ENCODE assay signal across 8 cellular contexts in the genomic region with DNA sequence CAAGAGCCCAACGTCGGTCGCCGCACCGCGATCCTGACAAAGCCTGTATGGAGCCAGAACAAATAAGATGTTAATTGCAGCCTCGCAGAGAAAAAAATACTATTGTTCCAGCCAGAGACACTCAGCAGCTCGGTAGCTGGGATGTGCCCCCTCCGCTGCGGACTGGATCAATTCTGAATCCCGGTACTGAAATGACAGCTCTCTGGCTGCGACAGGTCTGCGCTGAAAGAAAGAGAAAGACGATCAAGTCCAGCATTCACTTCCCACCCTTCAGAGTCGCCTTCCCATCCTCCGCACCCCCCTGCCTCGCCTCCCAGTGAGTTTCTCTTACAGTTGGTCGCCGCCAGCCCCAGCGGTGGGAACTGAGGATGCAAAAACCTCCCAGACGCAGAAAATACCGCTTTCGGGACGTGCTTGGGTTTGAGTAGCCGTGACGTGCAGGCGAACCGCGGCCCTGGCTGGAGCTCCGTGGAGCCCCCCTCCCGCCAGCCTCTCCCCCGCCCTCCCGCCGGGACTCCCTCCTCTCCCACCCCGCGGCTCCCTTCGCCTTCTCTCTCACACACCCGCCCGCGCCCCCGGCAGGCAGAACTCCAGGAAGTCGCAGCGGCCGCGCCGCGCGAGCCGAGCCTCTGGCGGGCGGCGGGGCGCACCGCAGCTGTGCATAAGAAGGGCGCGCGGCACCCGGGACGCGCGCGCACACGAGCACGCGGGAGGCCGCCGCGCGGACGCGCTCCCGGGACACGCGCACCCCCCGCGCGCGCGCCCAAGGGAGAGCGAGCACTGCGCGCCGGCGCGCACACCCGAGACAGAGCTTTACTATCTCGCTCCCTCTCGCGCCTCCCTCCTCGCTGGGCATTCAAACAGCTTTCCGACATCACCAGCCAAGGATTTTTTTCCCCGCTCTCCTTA. TPM values are rescaled to one million over a fixed set of nuclear protein-coding genes. Genes with fewer than 3 reads are reported as not detected.
A peak's percentile ranks its signal among the peaks of the same experiment; 100 is the strongest.
DNase-seq lines count a peak whose midpoint lies in the region; ATAC-seq and TF ChIP-seq lines count a peak whose summit lies in the region.

TSS of gene ADGRB3 (plus strand) at position 780 of the 909 bp plus-strand sequence. CDS start 3,394 bp downstream, outside the sequence.

- BruUV-seq in Calu3 (replicated peaks; lab: Mats Ljungman, UMichigan): no TSS peak

- H3K4me3 Mint-ChIP-seq in Calu3 (ENCODE audit: low read depth, unreplicated experiment) (peak within 1 kb of the TSS; percentile 78), type B pancreatic cell (peak within 1 kb of the TSS; percentile 92)

- intact Hi-C loops in Calu3 (cut with micrococcal nuclease; ENCODE audit: unreplicated experiment): loop anchor here (10.0 kb wide), 2 partner anchors 520 to 1100 kb away; no protein-coding TSS in a partner anchor

- H3K9me3 Mint-ChIP-seq in Calu3 (ENCODE audit: low read depth, unreplicated experiment) (no peaks in the 10 kb centered on the region), type B pancreatic cell (no peaks in the 10 kb centered on the region)

- H3K27ac ChIP-seq in muscle layer of colon (ENCODE audit: low read depth, low read length): peak within 1 kb of the TSS; percentile 13

- H3K27me3 Mint-ChIP-seq in Calu3 (ENCODE audit: unreplicated experiment): peaks cover 44% of the 10 kb centered on the region
- H3K27me3 Mint-ChIP-seq in type B pancreatic cell: peaks cover 85% of the 10 kb centered on the region

- H3K4me3 ChIP-seq in muscle layer of colon (ENCODE audit: low read depth in 1 of 2, low read length in 2 of 2): peak within 1 kb of the TSS; percentile 48 to 79

- DNase-seq in Calu3 (peak; percentile 72), GM20000 (ENCODE audit: low spot score) (peak; percentile 69), NCI-H748 treated with DMSO at 0.1 percent for 48 hours (lab: John Stamatoyannopoulos, UW) (peak; percentile 93), activated T-helper 1 cell treated with Interleukin-2 at 50 U/mL for 16 hours (ENCODE audit: low read depth) (peak; percentile 13), fibroblast of peridontal ligament (ENCODE audit: extremely low read depth) (peak; percentile 20), type B pancreatic cell (ENCODE audit: extremely low spot score, unreplicated experiment) (peak; percentile 83)

- no peaks in the 10 kb centered on the region for H3K36me3 ChIP-seq in muscle layer of colon (ENCODE audit: insufficient read depth, low read length)

- TF ChIP-seq CTCF in Calu3 (IDR thresholded peaks at IDR 0.05; ENCODE audit: unreplicated experiment) (peak; percentile 19), GM20000 (IDR thresholded peaks at IDR 0.05; ENCODE audit: extremely low read depth, missing control alignments) (no peak), type B pancreatic cell (conservative IDR thresholded peaks at IDR 0.05) (peak; percentile 62)

- H3K27ac Mint-ChIP-seq in Calu3 (ENCODE audit: unreplicated experiment) (peak within 1 kb of the TSS; percentile 2), type B pancreatic cell (peak within 1 kb of the TSS; percentile 76)

- peak within 1 kb of the TSS; percentile 1 for H3K9ac ChIP-seq in muscle layer of colon (ENCODE audit: low read length)

- no peaks in the 10 kb centered on the region for H3K4me1 ChIP-seq in muscle layer of colon (ENCODE audit: insufficient read depth, low read length)

- no peaks in the 10 kb centered on the region for H3K9me3 ChIP-seq in muscle layer of colon (ENCODE audit: low read length)

- CTCF ChIA-PET in Calu3 (lab: Charles Lee): no interaction called here

- peaks cover 0 to 10% of the 10 kb centered on the region in 2 donors for H3K27me3 ChIP-seq in muscle layer of colon (ENCODE audit: control insufficient read depth in 1 of 2, insufficient read depth in 2 of 2, low read length in 2 of 2)

- peak; percentile 73 for ATAC-seq in HG03565 (IDR thresholded peaks at IDR 0.05; ENCODE audit: unreplicated experiment)

- H3K36me3 Mint-ChIP-seq in Calu3 (ENCODE audit: insufficient read depth, unreplicated experiment): peaks cover 20% of the 10 kb centered on the region
- H3K36me3 Mint-ChIP-seq in type B pancreatic cell: no peaks in the 10 kb centered on the region

- H3K4me1 Mint-ChIP-seq in Calu3 (ENCODE audit: low read depth, unreplicated experiment) (peaks cover 14% of the 10 kb centered on the region), type B pancreatic cell (ENCODE audit: unreplicated experiment) (peaks cover 17% of the 10 kb centered on the region)

RNA-seq across cellular contexts. Expression of gene ADGRB3, which starts in this region (rescaled TPM):
- total RNA-seq in Calu3 (2022) (0.09 and 0.44 TPM in 2 replicates), type B pancreatic cell (ENCODE audit: low replicate concordance) (0.55 and 2.0 TPM in 2 replicates)

Comparison
In these comparisons a context has a peak if more than half of its experiments do, and no peak if none do; other contexts are left out.
1. Peak in every context shown above with its lines: DNase-seq, ATAC-seq, H3K4me3 ChIP-seq and H3K27ac ChIP-seq.
2. Peak in DNase-seq in Calu3; RNA of the gene not detected or under 1 TPM.
3. DNase-seq: peak in every context shown above with its lines; median percentile 93 in NCI-H748 treated with DMSO at 0.1 percent for 48 hours; 83 in type B pancreatic cell; 72 in Calu3; 69 in GM20000; 20 in fibroblast of peridontal ligament; 13 in activated T-helper 1 cell treated with Interleukin-2 at 50 U/mL for 16 hours.